Comparison of ENCODE assay signal across 10 cellular contexts in genomic region chrX:40299028-40299479, GRCh38.
DNase-seq lines count a peak whose midpoint lies in the region; ATAC-seq and TF ChIP-seq lines count a peak whose summit lies in the region.
"Had no signal": no experiment of that assay in that cellular context is flagged by ENCODE, and none has a peak within 500 bp of the region (broad histone marks: within the 10 kb centered on the region; RNA-seq: fewer than 3 reads in every experiment).

No MANE protein-coding gene starts in this region.

- H2AFZ ChIP-seq in DND-41 (ENCODE audit: low read depth, low read length): no peak overlapping the region

- no peaks in the 10 kb centered on the region for H3K36me3 ChIP-seq in DND-41 (ENCODE audit: insufficient read depth, low read length)
- H3K36me3 ChIP-seq: breast epithelium, vagina had no signal

- H3K27ac ChIP-seq in DND-41 (ENCODE audit: low read length): no peak overlapping the region
- H3K27ac ChIP-seq: breast epithelium, vagina had no signal

- no peak for DNase-seq in DND-41
- peak; percentile 33 for DNase-seq in KBM-7
- DNase-seq in cardiac fibroblast (ENCODE audit: low read depth in 2 of 2): peak; percentile 4 to 27
- DNase-seq in nephron progenitor cell: peak; percentile 51
- no peak for DNase-seq in NCI-H446 treated with DMSO at 0.1 percent for 48 hours (lab: John Stamatoyannopoulos, UW)
- no peak for DNase-seq in activated CD4-positive, alpha-beta T cell treated with anti-CD3 and anti-CD28 coated beads, Interleukin-2, amount 10 ng/mL, durations not matched to agents 7 days and 5 days

- no peaks in the 10 kb centered on the region for H3K79me2 ChIP-seq in DND-41 (ENCODE audit: insufficient read depth, low read length)

- peak overlapping the region; percentile 59 for H3K27ac Mint-ChIP-seq in nephron progenitor cell
- no peak overlapping the region for H3K27ac Mint-ChIP-seq in activated CD4-positive, alpha-beta T cell treated with anti-CD3 and anti-CD28 coated beads, Interleukin-2, amount 10 ng/mL, durations not matched to agents 7 days and 5 days

- no peak overlapping the region for H3K9ac ChIP-seq in DND-41 (ENCODE audit: low read depth, low read length)

- no peak overlapping the region for H3K4me2 ChIP-seq in DND-41 (ENCODE audit: insufficient read depth, low read length)

- H3K4me1 Mint-ChIP-seq in nephron progenitor cell: peaks cover 59% of the 10 kb centered on the region
- H3K4me1 Mint-ChIP-seq in activated CD4-positive, alpha-beta T cell treated with anti-CD3 and anti-CD28 coated beads, Interleukin-2, amount 10 ng/mL, durations not matched to agents 7 days and 5 days: peaks cover 18% of the 10 kb centered on the region

- ATAC-seq in DND-41 (ENCODE audit: insufficient read depth, low read depth): no peak
- ATAC-seq in HG03045 (IDR thresholded peaks at IDR 0.05; ENCODE audit: unreplicated experiment): no peak
- no peak for ATAC-seq in GM19324 (IDR thresholded peaks at IDR 0.05; ENCODE audit: low FRiP score, unreplicated experiment)

- H3K27me3 Mint-ChIP-seq in nephron progenitor cell (ENCODE audit: low read depth, poor library complexity): peaks cover 4% of the 10 kb centered on the region
- no peaks in the 10 kb centered on the region for H3K27me3 Mint-ChIP-seq in activated CD4-positive, alpha-beta T cell treated with anti-CD3 and anti-CD28 coated beads, Interleukin-2, amount 10 ng/mL, durations not matched to agents 7 days and 5 days

- peak overlapping the region; percentile 60 for H3K4me3 Mint-ChIP-seq in nephron progenitor cell
- no peak overlapping the region for H3K4me3 Mint-ChIP-seq in activated CD4-positive, alpha-beta T cell treated with anti-CD3 and anti-CD28 coated beads, Interleukin-2, amount 10 ng/mL, durations not matched to agents 7 days and 5 days

- no peaks in the 10 kb centered on the region for H3K36me3 Mint-ChIP-seq in nephron progenitor cell (ENCODE audit: low read depth)
- no peaks in the 10 kb centered on the region for H3K36me3 Mint-ChIP-seq in activated CD4-positive, alpha-beta T cell treated with anti-CD3 and anti-CD28 coated beads, Interleukin-2, amount 10 ng/mL, durations not matched to agents 7 days and 5 days (ENCODE audit: low read depth)

- H4K20me1 ChIP-seq in DND-41 (ENCODE audit: insufficient read depth, low read length): no peaks in the 10 kb centered on the region

- no peaks in the 10 kb centered on the region for H3K27me3 ChIP-seq in DND-41 (ENCODE audit: insufficient read depth, low read length, poor library complexity)
- H3K27me3 ChIP-seq: vagina had no signal

- H3K9me3 Mint-ChIP-seq in nephron progenitor cell: peaks cover 27% of the 10 kb centered on the region
- no peaks in the 10 kb centered on the region for H3K9me3 Mint-ChIP-seq in activated CD4-positive, alpha-beta T cell treated with anti-CD3 and anti-CD28 coated beads, Interleukin-2, amount 10 ng/mL, durations not matched to agents 7 days and 5 days

- H3K4me3 ChIP-seq in DND-41 (ENCODE audit: low read depth in 1 of 2, low read length in 2 of 2) (no peak overlapping the region), cardiac fibroblast (replicated peaks in 1 of 2; ENCODE audit: low read depth in 2 of 2, low read length in 2 of 2) (no peak overlapping the region)
- H3K4me3 ChIP-seq: breast epithelium, vagina had no signal

- POLR2A ChIA-PET in activated CD4-positive, alpha-beta T cell treated with anti-CD3 and anti-CD28 coated beads, Interleukin-2, amount 10 ng/mL, durations not matched to agents 7 days and 5 days (lab: Charles Lee): no interaction called here

- CTCF ChIA-PET in activated CD4-positive, alpha-beta T cell treated with anti-CD3 and anti-CD28 coated beads, Interleukin-2, amount 10 ng/mL, durations not matched to agents 7 days and 5 days (lab: Charles Lee): interaction anchor here (1.0 kb wide), 1 partner anchor 19 kb away, joined by 3 read pairs; no protein-coding TSS in a partner anchor

- TF ChIP-seq CTCF in DND-41 (IDR thresholded peaks at IDR 0.05; ENCODE audit: borderline replicate concordance, extremely low read depth, low read length, poor library complexity, severe bottlenecking): peak; percentile 24
- TF ChIP-seq CTCF in cardiac fibroblast (IDR thresholded peaks at IDR 0.05; ENCODE audit: low read depth, low read length): no peak
- TF ChIP-seq CTCF in nephron progenitor cell (IDR thresholded peaks at IDR 0.05): peak; percentile 28

- H3K4me1 ChIP-seq in DND-41 (ENCODE audit: insufficient read depth, low read length): no peaks in the 10 kb centered on the region
- H3K4me1 ChIP-seq: breast epithelium, vagina had no signal

- no peaks in the 10 kb centered on the region for H3K9me3 ChIP-seq in DND-41 (ENCODE audit: insufficient read depth, low read length, severe bottlenecking)
- H3K9me3 ChIP-seq: breast epithelium, vagina had no signal

- in situ Hi-C loops in KBM-7 (cut with MboI; ENCODE audit: low pct_unique_long_range_greater_than_20kb, low sequenced_read_pairs): no loop called here

Comparison
In these comparisons a context has a peak if more than half of its experiments do, and no peak if none do; other contexts are left out.
1. DNase-seq: peak in KBM-7 (single experiment), cardiac fibroblast (2 of 2) and nephron progenitor cell (single experiment); none in DND-41 (single experiment), NCI-H446 treated with DMSO at 0.1 percent for 48 hours (single experiment) and activated CD4-positive, alpha-beta T cell treated with anti-CD3 and anti-CD28 coated beads, Interleukin-2, amount 10 ng/mL, durations not matched to agents 7 days and 5 days (single experiment).